8 cellular contexts compared by ENCODE assay signal in the genomic region with DNA sequence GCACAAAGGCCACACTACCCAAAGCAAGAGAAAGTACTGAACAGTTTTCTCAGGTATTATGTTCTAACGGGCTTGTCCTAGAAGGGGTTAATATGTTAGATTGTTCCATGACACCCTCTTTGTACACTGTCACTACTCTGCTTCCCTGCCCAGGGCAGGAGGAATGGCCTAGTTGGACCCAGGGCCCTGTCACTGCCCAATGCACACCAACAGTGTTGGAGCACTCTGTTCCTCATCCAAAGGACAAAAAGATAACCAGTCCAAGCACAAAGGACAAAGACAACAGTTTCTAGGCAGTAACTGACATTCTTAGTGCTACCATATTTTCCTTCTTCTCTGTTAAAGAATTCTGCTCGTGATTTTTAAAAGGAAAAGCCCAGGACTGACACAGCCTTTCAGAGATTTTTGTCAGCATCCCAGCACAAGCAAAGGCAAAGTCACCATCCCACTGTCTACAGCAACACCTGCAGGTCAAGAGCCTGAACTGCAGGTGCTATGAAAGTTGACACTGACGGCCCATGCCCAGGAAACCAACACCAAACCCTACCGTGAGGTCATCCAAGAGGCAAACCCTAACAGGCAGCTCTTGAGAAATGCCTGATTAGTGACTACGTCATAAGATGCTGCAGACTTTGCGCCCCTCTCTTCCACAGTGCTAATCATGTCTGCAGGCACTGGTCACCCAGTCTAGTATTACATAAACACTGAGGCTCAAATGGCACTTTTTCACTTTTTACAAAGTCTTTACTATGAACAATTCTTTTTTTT.
DNase-seq lines count a peak whose midpoint lies in the region; ATAC-seq lines count a peak whose summit lies in the region.

No MANE protein-coding gene starts in this region.

- peak; percentile 91 for ATAC-seq in HG02973 (IDR thresholded peaks at IDR 0.05; ENCODE audit: unreplicated experiment)

- DNase-seq in NCI-H82 (lab: John Stamatoyannopoulos, UW) (peak; percentile 77), NCI-H82 treated with DMSO at 0.1 percent for 48 hours (lab: John Stamatoyannopoulos, UW; ENCODE audit: unreplicated experiment) (no peak), NCI-H2171 treated with DMSO at 0.1 percent for 48 hours (lab: John Stamatoyannopoulos, UW) (peak; percentile 53), kidney glomerular epithelial cell (lab: John Stamatoyannopoulos, UW) (peak; percentile 73)
- peak; percentile 16 for DNase-seq in activated CD4-positive, CD25-positive, alpha-beta regulatory T cell treated with anti-CD3 and anti-CD28 coated beads, Interleukin-2, amount 50 U/mL, for 16 hours (ENCODE audit: low read depth, low spot score)
- peak; percentile 62 for DNase-seq in central memory CD4-positive, alpha-beta T cell
- peak; percentile 46 for DNase-seq in stimulated activated CD4-positive, alpha-beta T cell treated with anti-CD3 and anti-CD28 coated beads, Interleukin-4, amount 100 ng/mL, for 1 hour
